Comparison of ENCODE assay signal across 27 cellular contexts in genomic region chr7:29422829-29423228, GRCh38.
"Had no signal": no experiment of that assay in that cellular context is flagged by ENCODE, and none has a peak within 500 bp of the region (broad histone marks: within the 10 kb centered on the region; RNA-seq: fewer than 3 reads in every experiment).

No MANE protein-coding gene starts in this region.

- H3K36me3 ChIP-seq: colonic mucosa, esophagus muscularis mucosa, gastroesophageal sphincter, heart left ventricle, left lung, ovary, suprapubic skin, vagina had no signal

- H3K9me3 ChIP-seq: colonic mucosa, esophagus muscularis mucosa, gastroesophageal sphincter, heart left ventricle, left lung, ovary, psoas muscle, suprapubic skin, vagina had no signal

- H3K27ac Mint-ChIP-seq: dendritic cell treated with granulocyte-macrophage colony-stimulating factor and Interleukin-4, amounts not matched to agents 40 ng/mL and 50 ng/mL, for 4 days; naive thymus-derived CD8-positive, alpha-beta T cell; nephron progenitor cell; stimulated activated naive CD8-positive, alpha-beta T cell treated with anti-CD3 and anti-CD28 coated beads, Interleukin-15, amount 100 ng/mL, for 72 hours had no signal

- H3K4me1 Mint-ChIP-seq: naive thymus-derived CD8-positive, alpha-beta T cell; stimulated activated naive CD8-positive, alpha-beta T cell treated with anti-CD3 and anti-CD28 coated beads, Interleukin-15, amount 100 ng/mL, for 72 hours had no signal

- H3K36me3 Mint-ChIP-seq: naive thymus-derived CD8-positive, alpha-beta T cell had no signal

- DNase-seq: colonic mucosa; effector CD8-positive, alpha-beta T cell; foreskin keratinocyte; heart left ventricle; kidney; left lung; mesendoderm; midbrain; naive thymus-derived CD8-positive, alpha-beta T cell; nephron progenitor cell; occipital lobe; ovary; posterior cingulate gyrus; psoas muscle; right cardiac atrium; stimulated activated CD4-positive, alpha-beta T cell treated with anti-CD3 and anti-CD28 coated beads, Interleukin-15, amount 100 ng/mL, for 24 hours; stimulated activated CD4-positive, alpha-beta T cell treated with anti-CD3 and anti-CD28 coated beads, Interleukin-2, amount 100 ng/mL, for 48 hours; stimulated activated naive CD4-positive, alpha-beta T cell; stimulated activated naive CD8-positive, alpha-beta T cell treated with anti-CD3 and anti-CD28 coated beads, Interleukin-15, amount 100 ng/mL, for 72 hours had no signal

- H3K79me2 ChIP-seq: hepatocyte had no signal

- H3K4me3 ChIP-seq: colonic mucosa, esophagus muscularis mucosa, gastroesophageal sphincter, heart left ventricle, hepatocyte, left lung, ovary, psoas muscle, skin epidermis, suprapubic skin, vagina had no signal

- FAIRE-seq: endothelial cell of umbilical vein, kidney had no signal

- H3K27ac ChIP-seq: colonic mucosa, esophagus muscularis mucosa, foreskin keratinocyte, gastroesophageal sphincter, heart left ventricle, hepatocyte, left lung, ovary, psoas muscle, skin epidermis, suprapubic skin, vagina had no signal

- ATAC-seq: foreskin keratinocyte; gastroesophageal sphincter; heart left ventricle; left lung; naive thymus-derived CD8-positive, alpha-beta T cell; psoas muscle; right cardiac atrium; stimulated activated naive CD8-positive, alpha-beta T cell treated with anti-CD3 and anti-CD28 coated beads, Interleukin-15, amount 100 ng/mL, for 72 hours had no signal

- H3K9me3 Mint-ChIP-seq: dendritic cell treated with granulocyte-macrophage colony-stimulating factor and Interleukin-4, amounts not matched to agents 40 ng/mL and 50 ng/mL, for 4 days; naive thymus-derived CD8-positive, alpha-beta T cell; nephron progenitor cell; stimulated activated naive CD8-positive, alpha-beta T cell treated with anti-CD3 and anti-CD28 coated beads, Interleukin-15, amount 100 ng/mL, for 72 hours had no signal

- H2AFZ ChIP-seq: hepatocyte had no signal

- H3K27me3 ChIP-seq: colonic mucosa, esophagus muscularis mucosa, gastroesophageal sphincter, heart left ventricle, hepatocyte, left lung, ovary, suprapubic skin, vagina had no signal

- H3K4me1 ChIP-seq: colonic mucosa, esophagus muscularis mucosa, foreskin keratinocyte, gastroesophageal sphincter, left lung, psoas muscle, suprapubic skin, vagina had no signal

- H3K4me2 ChIP-seq: hepatocyte had no signal

- H3K4me3 Mint-ChIP-seq: dendritic cell treated with granulocyte-macrophage colony-stimulating factor and Interleukin-4, amounts not matched to agents 40 ng/mL and 50 ng/mL, for 4 days; naive thymus-derived CD8-positive, alpha-beta T cell; nephron progenitor cell; stimulated activated naive CD8-positive, alpha-beta T cell treated with anti-CD3 and anti-CD28 coated beads, Interleukin-15, amount 100 ng/mL, for 72 hours had no signal

- H3K27me3 Mint-ChIP-seq: dendritic cell treated with granulocyte-macrophage colony-stimulating factor and Interleukin-4, amounts not matched to agents 40 ng/mL and 50 ng/mL, for 4 days; stimulated activated naive CD8-positive, alpha-beta T cell treated with anti-CD3 and anti-CD28 coated beads, Interleukin-15, amount 100 ng/mL, for 72 hours had no signal
